8 cellular contexts compared by ENCODE assay signal in the genomic region with DNA sequence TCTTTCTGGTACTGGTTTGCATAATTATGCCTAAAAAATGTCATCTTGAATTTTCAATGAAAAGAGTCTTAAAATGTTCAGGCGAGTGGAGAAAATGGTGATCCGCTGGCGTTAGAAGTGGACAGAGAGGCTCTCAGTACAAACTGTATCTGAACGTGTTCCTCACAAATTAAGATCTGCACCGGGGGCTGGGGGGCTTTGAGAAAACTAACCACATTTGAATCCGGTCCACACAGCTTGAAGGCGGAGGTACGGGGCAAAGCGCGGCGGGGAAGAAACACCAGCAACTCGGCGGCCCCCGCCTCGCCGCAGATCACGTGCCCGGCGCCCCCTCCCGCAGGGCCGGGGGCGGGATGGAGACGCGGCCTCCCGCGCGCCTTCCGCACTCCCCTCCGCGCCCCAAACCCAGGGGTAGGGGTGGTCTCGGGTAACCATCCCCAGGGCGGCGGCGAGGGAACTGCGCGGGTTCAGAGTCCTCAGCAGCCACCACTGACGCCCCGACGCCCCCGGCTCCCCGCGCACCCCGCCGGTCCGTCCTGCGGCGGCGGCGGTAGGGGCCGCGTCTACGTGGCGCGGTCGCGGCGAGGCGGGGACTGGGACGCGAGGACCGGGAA. TPM values are rescaled to one million over a fixed set of nuclear protein-coding genes. Genes with fewer than 3 reads are reported as not detected.
DNase-seq lines count a peak whose midpoint lies in the region; ATAC-seq and TF ChIP-seq lines count a peak whose summit lies in the region.

No MANE protein-coding gene starts in this region.

- H3K4me3 Mint-ChIP-seq in osteocyte (ENCODE audit: unreplicated experiment) = peak overlapping the region; percentile 91

- no peaks in the 10 kb centered on the region for H3F3A ChIP-seq in OCI-LY1 (ENCODE audit: insufficient read depth, low read length)

- peak overlapping the region; percentile 89 for H3K4me2 ChIP-seq in OCI-LY1 (ENCODE audit: low read length)

- no peaks in the 10 kb centered on the region for H3K79me2 ChIP-seq in OCI-LY1 (ENCODE audit: insufficient read depth, low read length)

- no peaks in the 10 kb centered on the region for H3K9me2 ChIP-seq in OCI-LY1 (ENCODE audit: low read depth, low read length)

- H4K20me1 ChIP-seq in OCI-LY1 (ENCODE audit: insufficient read depth, low read length) = no peaks in the 10 kb centered on the region

- H3K36me3 ChIP-seq in OCI-LY1 (ENCODE audit: insufficient read depth, low read length) (no peaks in the 10 kb centered on the region; the same call in 1 of the 2 replicates), uterus (no peaks in the 10 kb centered on the region)

- no peak overlapping the region for H3K27ac ChIP-seq in OCI-LY1 (ENCODE audit: low read depth, low read length, poor library complexity, severe bottlenecking)
- peak overlapping the region; percentile 97 to 99 for H3K27ac ChIP-seq in uterus

- intact Hi-C loops in uterus (cut with DNase I; ENCODE audit: low total_unique reads) = no loop called here

- peak; percentile 29 for ATAC-seq in HG02678 (IDR thresholded peaks at IDR 0.05; ENCODE audit: unreplicated experiment)

- peaks cover 68% of the 10 kb centered on the region for H3K4me1 Mint-ChIP-seq in osteocyte (ENCODE audit: unreplicated experiment)

- H3K4me3 ChIP-seq in OCI-LY1 (ENCODE audit: low read depth, low read length, poor library complexity, severe bottlenecking) (peak overlapping the region; percentile 77), uterus (peak overlapping the region; percentile 61 to 98)

- H3K27me3 Mint-ChIP-seq in osteocyte (ENCODE audit: unreplicated experiment) = no peaks in the 10 kb centered on the region

- H3K36me3 Mint-ChIP-seq in osteocyte (ENCODE audit: unreplicated experiment) = peaks cover 13% of the 10 kb centered on the region

- H3K9ac ChIP-seq in OCI-LY1 (ENCODE audit: low read length) = peak overlapping the region; percentile 76

- H3K27ac Mint-ChIP-seq in osteocyte (ENCODE audit: unreplicated experiment) = peak overlapping the region; percentile 89

- H2AFZ ChIP-seq in OCI-LY1 (ENCODE audit: low read length) = no peak overlapping the region

- H3K27me3 ChIP-seq in OCI-LY1 (ENCODE audit: insufficient read depth, low read length) (no peaks in the 10 kb centered on the region), uterus (no peaks in the 10 kb centered on the region)

- no peaks in the 10 kb centered on the region for H3K9me3 Mint-ChIP-seq in osteocyte (ENCODE audit: unreplicated experiment)

- TF ChIP-seq POLR2A in uterus (IDR thresholded peaks at IDR 0.05) = no peak

- H3K4me1 ChIP-seq in OCI-LY1 (ENCODE audit: insufficient read depth, low read length, severe bottlenecking) = peaks cover 43% of the 10 kb centered on the region
- H3K4me1 ChIP-seq in uterus = peaks cover 0 to 11% of the 10 kb centered on the region in 2 donors

- in situ Hi-C loops in GM13976 (cut with MboI; ENCODE audit: low sequenced_read_pairs, unreplicated experiment) = no loop called here

- H3K9me3 ChIP-seq in OCI-LY1 (ENCODE audit: low read length) (no peaks in the 10 kb centered on the region), uterus (no peaks in the 10 kb centered on the region)

- peak; percentile 56 for DNase-seq in GM13976 (ENCODE audit: low spot score)
- DNase-seq in activated gamma-delta T cell treated with Interleukin-2 at 50 U/mL for 16 hours = peak; percentile 45
- peak; percentile 30 for DNase-seq in glomerular visceral epithelial cell (ENCODE audit: extremely low spot score)
- DNase-seq in osteocyte (ENCODE audit: extremely low spot score, unreplicated experiment) = peak; percentile 88
- peak; percentile 38 to 60 for DNase-seq in uterus
- DNase-seq in NCI-H510A treated with DMSO at 0.1 percent for 48 hours (lab: John Stamatoyannopoulos, UW) = no peak

- TF ChIP-seq CTCF in GM13976 (IDR thresholded peaks at IDR 0.05; ENCODE audit: borderline replicate concordance, control extremely low read depth, extremely low read depth, insufficient read depth, missing control alignments) (no peak), OCI-LY1 (IDR thresholded peaks at IDR 0.05; ENCODE audit: low read length) (no peak), osteocyte (IDR thresholded peaks at IDR 0.05) (no peak), uterus (IDR thresholded peaks at IDR 0.05) (no peak)

RNA-seq across cellular contexts. Expression of a gene that starts 0.5 kb away (rescaled TPM):
- total RNA-seq in osteocyte (34.8 and 36.9 TPM in 2 replicates), uterus (10 to 100 TPM in 3 of 4 donors, 1 to 10 TPM in 1; 7.4 to 53.0 (median 29.5) TPM)
